Comparison of ENCODE assay signal across 14 cellular contexts in the genomic region with DNA sequence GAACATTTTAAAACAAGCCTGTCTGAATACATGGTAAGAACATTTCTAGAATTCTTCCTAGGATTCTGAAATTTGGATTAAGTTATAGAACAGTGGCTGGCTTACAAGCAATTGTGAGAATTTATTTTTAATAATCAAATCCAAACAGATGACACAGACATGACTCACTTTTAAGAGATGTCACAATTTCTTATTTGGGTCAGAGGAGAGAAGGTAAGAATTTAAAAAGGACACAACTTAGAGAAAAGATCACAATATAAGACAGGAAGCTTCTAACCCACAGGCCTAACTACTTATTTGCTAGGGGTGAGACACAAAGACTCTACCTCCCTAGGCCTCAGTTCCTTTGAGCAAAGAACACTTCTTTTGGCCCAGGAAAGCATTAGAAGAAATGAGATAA. TPM values are rescaled to one million over a fixed set of nuclear protein-coding genes. Genes with fewer than 3 reads are reported as not detected.
DNase-seq lines count a peak whose midpoint lies in the region; ATAC-seq and TF ChIP-seq lines count a peak whose summit lies in the region.
"Had no signal": no experiment of that assay in that cellular context is flagged by ENCODE, and none has a peak within 500 bp of the region (broad histone marks: within the 10 kb centered on the region; RNA-seq: fewer than 3 reads in every experiment).

No MANE protein-coding gene starts in this region.

- H2AFZ ChIP-seq in GM23248, result no peak overlapping the region

- H3K9ac ChIP-seq in GM23248, result peak overlapping the region; percentile 29; the same call in 1 of the 2 replicates

- CTCF ChIA-PET in AG04449 (lab: Yijun Ruan, JAX), result interaction anchor here (0.8 to 1.4 kb wide), 3 partner anchors 13 to 303 kb away, joined by 3 read pairs; no protein-coding TSS in a partner anchor

- H3K4me1 Mint-ChIP-seq in activated naive CD8-positive, alpha-beta T cell treated with anti-CD3 and anti-CD28 coated beads, Interleukin-2, amount 10 ng/mL, durations not matched to agents 7 days and 5 days, result peaks cover 15% of the 10 kb centered on the region

- H3K36me3 ChIP-seq in GM23248 (ENCODE audit: low read depth), result peaks cover 49% of the 10 kb centered on the region

- peaks cover 19% of the 10 kb centered on the region for H3K36me3 Mint-ChIP-seq in activated naive CD8-positive, alpha-beta T cell treated with anti-CD3 and anti-CD28 coated beads, Interleukin-2, amount 10 ng/mL, durations not matched to agents 7 days and 5 days

- peaks cover 3% of the 10 kb centered on the region; the same call in 1 of the 2 replicates for H4K20me1 ChIP-seq in GM23248 (ENCODE audit: insufficient read depth)

- H3K9me3 Mint-ChIP-seq in activated naive CD8-positive, alpha-beta T cell treated with anti-CD3 and anti-CD28 coated beads, Interleukin-2, amount 10 ng/mL, durations not matched to agents 7 days and 5 days, result no peaks in the 10 kb centered on the region

- no peaks in the 10 kb centered on the region for H3K27me3 Mint-ChIP-seq in activated naive CD8-positive, alpha-beta T cell treated with anti-CD3 and anti-CD28 coated beads, Interleukin-2, amount 10 ng/mL, durations not matched to agents 7 days and 5 days

- H3K27me3 ChIP-seq in GM23248 (replicated peaks; ENCODE audit: insufficient read depth), result no peaks in the 10 kb centered on the region
- H3K27me3 ChIP-seq: colonic mucosa, tibial artery had no signal

- no peak for TF ChIP-seq CTCF in AG04449 (IDR thresholded peaks at IDR 0.05; ENCODE audit: insufficient read depth, low read length, missing control alignments)
- TF ChIP-seq CTCF in fibroblast of pulmonary artery (IDR thresholded peaks at IDR 0.05; ENCODE audit: low read length, missing control alignments), result no peak

- H3K4me2 ChIP-seq in GM23248 (ENCODE audit: unreplicated experiment), result peak overlapping the region; percentile 11

- peaks cover 31% of the 10 kb centered on the region for H3F3A ChIP-seq in GM23248 (ENCODE audit: insufficient read depth)

- in situ Hi-C loops in GM23248 (cut with MboI), result no loop called here

- H3K4me3 Mint-ChIP-seq in activated naive CD8-positive, alpha-beta T cell treated with anti-CD3 and anti-CD28 coated beads, Interleukin-2, amount 10 ng/mL, durations not matched to agents 7 days and 5 days, result no peak overlapping the region

- H3K27ac Mint-ChIP-seq in activated naive CD8-positive, alpha-beta T cell treated with anti-CD3 and anti-CD28 coated beads, Interleukin-2, amount 10 ng/mL, durations not matched to agents 7 days and 5 days, result peak overlapping the region; percentile 43

- H3K9me2 ChIP-seq in GM23248 (ENCODE audit: insufficient read depth), result no peaks in the 10 kb centered on the region

- peaks cover 14% of the 10 kb centered on the region for H3K4me1 ChIP-seq in GM23248 (ENCODE audit: insufficient read depth)
- H3K4me1 ChIP-seq: colonic mucosa had no signal

- ATAC-seq in activated naive CD8-positive, alpha-beta T cell treated with anti-CD3 and anti-CD28 coated beads, Interleukin-2, amount 10 ng/mL, durations not matched to agents 7 days and 5 days (ENCODE audit: low read depth), result no peak
- no peak for ATAC-seq in GM18511 (IDR thresholded peaks at IDR 0.05; ENCODE audit: unreplicated experiment)

- no peaks in the 10 kb centered on the region for H3K9me3 ChIP-seq in GM23248 (ENCODE audit: low read depth)
- H3K9me3 ChIP-seq: colonic mucosa, tibial artery had no signal

- H3K4me3 ChIP-seq in AG04449 (ENCODE audit: low read depth, low read length) (no peak overlapping the region), GM23248 (no peak overlapping the region), fibroblast of pulmonary artery (replicated peaks; ENCODE audit: low read depth, low read length) (no peak overlapping the region)
- H3K4me3 ChIP-seq: colonic mucosa, tibial artery had no signal

- H3K27ac ChIP-seq in GM23248, result peak overlapping the region; percentile 62
- H3K27ac ChIP-seq: colonic mucosa had no signal

- POLR2A ChIA-PET in AG04449 (lab: Yijun Ruan, JAX), result interaction anchor here (0.7 kb wide), 1 partner anchor 37 kb away, joined by 3 read pairs; no protein-coding TSS in a partner anchor
- POLR2A ChIA-PET in activated naive CD8-positive, alpha-beta T cell treated with anti-CD3 and anti-CD28 coated beads, Interleukin-2, amount 10 ng/mL, durations not matched to agents 7 days and 5 days (lab: Charles Lee), result no interaction called here

- no peaks in the 10 kb centered on the region for H3K79me2 ChIP-seq in GM23248 (ENCODE audit: insufficient read depth)

- peak; percentile 28 for DNase-seq in AG04449 (ENCODE audit: low read depth, low spot score)
- peak; percentile 66 for DNase-seq in GM23248
- no peak for DNase-seq in activated naive CD8-positive, alpha-beta T cell treated with anti-CD3 and anti-CD28 coated beads, Interleukin-2, amount 10 ng/mL, durations not matched to agents 7 days and 5 days
- DNase-seq in fibroblast of pulmonary artery (ENCODE audit: low read depth), result peak; percentile 65
- DNase-seq in mesenteric fat pad (ENCODE audit: low spot score), result no peak
- DNase-seq in NOMO-1 (lab: John Stamatoyannopoulos, UW; ENCODE audit: unreplicated experiment in 2 of 2), result no peak
- DNase-seq in activated effector memory CD4-positive, alpha-beta T cell treated with anti-CD3 and anti-CD28 coated beads, Interleukin-2, amount 50 U/mL, for 16 hours, result no peak
- DNase-seq: activated CD8-positive, alpha-beta memory T cell treated with anti-CD3 and anti-CD28 coated beads, Interleukin-2, amount 50 U/mL, for 4 hours; colonic mucosa; COR-L47; mesendoderm; NCI-H1417 treated with DMSO at 0.1 percent for 48 hours; tibial artery had no signal

RNA-seq across cellular contexts. Expression of a gene that starts 32.7 kb away (rescaled TPM):
- 25.3 and 29.0 TPM in 2 replicates for total RNA-seq in GM23248 (2014; rRNA removed; shearing (Covaris generic))
- 3.2 and 4.1 TPM in 2 replicates for polyA plus RNA-seq in GM23248 (2016; fragmentation: Nextera tagmentation; extraction: Ambion mirVana)
- total RNA-seq in activated naive CD8-positive, alpha-beta T cell treated with anti-CD3 and anti-CD28 coated beads, Interleukin-2, amount 10 ng/mL, durations not matched to agents 7 days and 5 days, result 10 to 100 TPM; 69.9 to 70.3 TPM
- total RNA-seq in mesenteric fat pad, result 56.2 TPM

RNA-seq across cellular contexts. Expression of a gene that starts 32.8 kb away (rescaled TPM):
- total RNA-seq in GM23248 (2014; rRNA removed; shearing (Covaris generic)), result 19.1 and 37.8 TPM in 2 replicates
- polyA plus RNA-seq in GM23248 (2016; fragmentation: Nextera tagmentation; extraction: Ambion mirVana), result 32.4 and 35.7 TPM in 2 replicates
- 1 to 10 TPM; 8.2 to 8.7 TPM for total RNA-seq in activated naive CD8-positive, alpha-beta T cell treated with anti-CD3 and anti-CD28 coated beads, Interleukin-2, amount 10 ng/mL, durations not matched to agents 7 days and 5 days
- total RNA-seq in mesenteric fat pad, result 16.6 TPM

Comparison
In these comparisons a context has a peak if more than half of its experiments do, and no peak if none do; other contexts are left out.
1. DNase-seq: peak in AG04449 (single experiment), GM23248 (single experiment) and fibroblast of pulmonary artery (single experiment); none in activated naive CD8-positive, alpha-beta T cell treated with anti-CD3 and anti-CD28 coated beads, Interleukin-2, amount 10 ng/mL, durations not matched to agents 7 days and 5 days (single experiment), mesenteric fat pad (single experiment), NOMO-1 (0 of 2) and activated effector memory CD4-positive, alpha-beta T cell treated with anti-CD3 and anti-CD28 coated beads, Interleukin-2, amount 50 U/mL, for 16 hours (single experiment).